13 cellular contexts compared by ENCODE assay signal in genomic region chr11:86160546-86161149, GRCh38.
DNase-seq lines count a peak whose midpoint lies in the region; ATAC-seq and TF ChIP-seq lines count a peak whose summit lies in the region.
"Had no signal": no experiment of that assay in that cellular context is flagged by ENCODE, and none has a peak within 500 bp of the region (broad histone marks: within the 10 kb centered on the region; RNA-seq: fewer than 3 reads in every experiment).

No MANE protein-coding gene starts in this region.

- no peak overlapping the region for H3K14ac ChIP-seq in IMR-90 (replicated peaks; ENCODE audit: low read depth, low read length)

- no TSS peak for BruUV-seq in Caco-2 (replicated peaks; lab: Mats Ljungman, UMichigan)
- BruUV-seq in IMR-90 (replicated peaks; lab: Mats Ljungman, UMichigan) = no TSS peak
- BruUV-seq in OCI-LY7 (replicated peaks; lab: Mats Ljungman, UMichigan) = no TSS peak

- H3K9me3 Mint-ChIP-seq in Caco-2 (ENCODE audit: unreplicated experiment) = no peaks in the 10 kb centered on the region
- peaks cover 2% of the 10 kb centered on the region for H3K9me3 Mint-ChIP-seq in memory B cell
- H3K9me3 Mint-ChIP-seq: natural killer cell had no signal

- H3K4me1 ChIP-seq in Caco-2 = peaks cover 67% of the 10 kb centered on the region
- peaks cover 22% of the 10 kb centered on the region for H3K4me1 ChIP-seq in IMR-90 (ENCODE audit: control insufficient read depth, insufficient read depth, low read length)
- H3K4me1 ChIP-seq in OCI-LY7 (ENCODE audit: insufficient read depth, low read length, poor library complexity, severe bottlenecking) = peaks cover 9% of the 10 kb centered on the region

- peak overlapping the region; percentile 24; the same call in 1 of the 3 replicates for H2BK15ac ChIP-seq in IMR-90 (ENCODE audit: low read depth, low read length)

- POLR2A ChIA-PET in Caco-2 (lab: Charles Lee) = interaction anchor here (0.6 to 2.2 kb wide), 3 partner anchors 26 to 496 kb away, joined by 3 to 15 read pairs (median 3); partner anchors contain the start of genes CREBZF and PICALM
- POLR2A ChIA-PET in IMR-90 (lab: Charles Lee; ENCODE audit: unreplicated experiment) = interaction anchor here (1.4 kb wide), 1 partner anchor 91 kb away, joined by 4 read pairs; the partner anchor contains the start of gene PICALM
- POLR2A ChIA-PET in OCI-LY7 (lab: Charles Lee) = interaction anchor here (0.5 to 1.9 kb wide), 5 partner anchors 9 to 99 kb away, joined by 3 to 6 read pairs (median 4); no protein-coding TSS in a partner anchor

- H3K56ac ChIP-seq in IMR-90 (ENCODE audit: extremely low read depth, insufficient read depth, low read length) = no peak overlapping the region

- no peaks in the 10 kb centered on the region for H3K9me2 ChIP-seq in OCI-LY7 (ENCODE audit: insufficient read depth, low read length)

- peak overlapping the region; percentile 26; the same call in 1 of the 2 replicates for H2AK5ac ChIP-seq in IMR-90 (ENCODE audit: low read depth, low read length)

- H3K27me3 ChIP-seq in Caco-2 (replicated peaks; ENCODE audit: control insufficient read depth, insufficient read depth, low read length) (no peaks in the 10 kb centered on the region), IMR-90 (ENCODE audit: control insufficient read depth, insufficient read depth, low read length) (no peaks in the 10 kb centered on the region)

- H2BK20ac ChIP-seq in IMR-90 (ENCODE audit: low read depth, low read length) = no peak overlapping the region

- intact Hi-C loops in Caco-2 (cut with micrococcal nuclease; ENCODE audit: unreplicated experiment) (loop anchor here (1.0 kb wide), 4 partner anchors 26 to 91 kb away; partner anchors contain the start of gene PICALM), IMR-90 (cut with micrococcal nuclease) (no loop called here), OCI-LY7 (cut with micrococcal nuclease; ENCODE audit: unreplicated experiment) (no loop called here)

- peaks cover 62% of the 10 kb centered on the region for H3K4me1 Mint-ChIP-seq in Caco-2 (ENCODE audit: low read depth, unreplicated experiment)
- peaks cover 21% of the 10 kb centered on the region for H3K4me1 Mint-ChIP-seq in memory B cell

- no peak overlapping the region for H2BK5ac ChIP-seq in IMR-90 (ENCODE audit: low read depth, low read length, poor library complexity, severe bottlenecking)

- H3K36me3 Mint-ChIP-seq in Caco-2 (ENCODE audit: insufficient read depth, unreplicated experiment) (no peaks in the 10 kb centered on the region), memory B cell (no peaks in the 10 kb centered on the region)
- H3K36me3 Mint-ChIP-seq: natural killer cell had no signal

- H3K27ac ChIP-seq in IMR-90 (ENCODE audit: insufficient read depth, low read length) (no peak overlapping the region), OCI-LY7 (ENCODE audit: low read depth, low read length, poor library complexity, severe bottlenecking) (no peak overlapping the region)

- H3K36me3 ChIP-seq in Caco-2 (ENCODE audit: control insufficient read depth, insufficient read depth, low read length) (no peaks in the 10 kb centered on the region), IMR-90 (ENCODE audit: control insufficient read depth, insufficient read depth, low read length) (no peaks in the 10 kb centered on the region), OCI-LY7 (ENCODE audit: insufficient read depth, low read length) (no peaks in the 10 kb centered on the region)

- H3K23ac ChIP-seq in IMR-90 (ENCODE audit: low read depth, low read length) = no peak overlapping the region

- in situ Hi-C loops in IMR-90 (cut with MboI; ENCODE audit: low sequenced_read_pairs) = no loop called here

- H3K79me1 ChIP-seq in IMR-90 (ENCODE audit: low read depth in 1 of 2, low read length in 2 of 2) = no peaks in the 10 kb centered on the region; a peak in 1 of 4 replicates

- peak overlapping the region; percentile 27; the same call in 1 of the 2 replicates for H3K18ac ChIP-seq in IMR-90 (ENCODE audit: low read depth, low read length)

- dilution Hi-C loops in IMR-90 (cut with HindIII; ENCODE audit: low sequenced_read_pairs, unreplicated experiment) = no loop called here

- no peak overlapping the region for H3K9ac ChIP-seq in IMR-90 (ENCODE audit: low read depth, low read length)

- no peak for TF ChIP-seq RAD21 in IMR-90 (IDR thresholded peaks at IDR 0.05; ENCODE audit: low read length)

- H2BK120ac ChIP-seq in IMR-90 (ENCODE audit: low read depth, low read length) = no peak overlapping the region

- no peaks in the 10 kb centered on the region for H3K9me3 ChIP-seq in Caco-2
- no peaks in the 10 kb centered on the region for H3K9me3 ChIP-seq in IMR-90 (ENCODE audit: control insufficient read depth, insufficient read depth, low read length)
- H3K9me3 ChIP-seq in OCI-LY7 (ENCODE audit: low read length) = no peaks in the 10 kb centered on the region

- ATAC-seq in IMR-90 (ENCODE audit: low read depth) = 0 out of 2 replicates have a peak, but pooled peaks have one; percentile 8
- ATAC-seq in memory B cell (ENCODE audit: low read depth) = no peak
- ATAC-seq: natural killer cell had no signal

- H3K4me3 ChIP-seq in Caco-2 (ENCODE audit: low read depth, low read length) (no peak overlapping the region), IMR-90 (ENCODE audit: insufficient read depth, low read depth, low read length) (no peak overlapping the region), OCI-LY7 (ENCODE audit: low read depth, low read length, poor library complexity, severe bottlenecking) (no peak overlapping the region)

- CTCF ChIA-PET in Caco-2 (lab: Charles Lee) = interaction anchor here (0.8 to 1.6 kb wide), 6 partner anchors 26 to 255 kb away, joined by 3 to 10 read pairs (median 3); partner anchors contain the start of gene PICALM
- CTCF ChIA-PET in IMR-90 (lab: Yijun Ruan, JAX) = no interaction called here
- CTCF ChIA-PET in OCI-LY7 (lab: Charles Lee; ENCODE audit: unreplicated experiment) = no interaction called here

- no peak overlapping the region for H4K8ac ChIP-seq in IMR-90 (ENCODE audit: low read depth in 2 of 2, low read length in 2 of 2)

- TF ChIP-seq POLR2A in IMR-90 (IDR thresholded peaks at IDR 0.05; ENCODE audit: low read depth, low read length) = no peak

- H3K9me1 ChIP-seq in IMR-90 (ENCODE audit: insufficient read depth, low read length) = peaks cover 6% of the 10 kb centered on the region; the same call in 1 of the 2 replicates

- no peak for TF ChIP-seq CTCF in Caco-2 (IDR thresholded peaks at IDR 0.05; ENCODE audit: insufficient read depth in 1 of 2, low read depth in 1 of 2, low read length in 1 of 2, severe bottlenecking in 1 of 2, unreplicated experiment in 1 of 2)
- no peak for TF ChIP-seq CTCF in IMR-90 (conservative IDR thresholded peaks at IDR 0.05; ENCODE audit: low read depth, low read length)
- TF ChIP-seq CTCF in OCI-LY7 (conservative IDR thresholded peaks at IDR 0.05; ENCODE audit: low read length) = no peak

- H3K4me3 Mint-ChIP-seq in Caco-2 (ENCODE audit: unreplicated experiment) (no peak overlapping the region), memory B cell (no peak overlapping the region)
- H3K4me3 Mint-ChIP-seq: activated T-helper 1 cell treated with anti-CD3 and anti-CD28 coated beads, Interleukin-12 subunit alpha, Interleukin-12 subunit beta, Interleukin-2, Interleukin-4 antibody, amounts not matched to agents 30 ng/mL and 10 ng/mL and 1 ng/mL, durations not matched to agents 14 hours and 24 hours and 36 hours; natural killer cell had no signal

- peak overlapping the region; percentile 13; the same call in 1 of the 2 replicates for H3K4ac ChIP-seq in IMR-90 (ENCODE audit: low read depth, low read length)

- H3K27me3 Mint-ChIP-seq in Caco-2 (ENCODE audit: insufficient read depth, unreplicated experiment) = no peaks in the 10 kb centered on the region
- no peaks in the 10 kb centered on the region for H3K27me3 Mint-ChIP-seq in memory B cell

- H4K91ac ChIP-seq in IMR-90 (ENCODE audit: insufficient read depth, low read depth, low read length) = no peak overlapping the region

- H4K5ac ChIP-seq in IMR-90 (ENCODE audit: low read depth, low read length) = peak overlapping the region; percentile 1; the same call in 1 of the 2 replicates

- no peak overlapping the region for H2AFZ ChIP-seq in IMR-90 (replicated peaks; ENCODE audit: low read length, poor library complexity)
- H2AFZ ChIP-seq in OCI-LY7 (ENCODE audit: low read length) = no peak overlapping the region

- H3K27ac Mint-ChIP-seq in Caco-2 (ENCODE audit: unreplicated experiment) (peak overlapping the region; percentile 7), memory B cell (peak overlapping the region; percentile 15)
- H3K27ac Mint-ChIP-seq: activated T-helper 1 cell treated with anti-CD3 and anti-CD28 coated beads, Interleukin-12 subunit alpha, Interleukin-12 subunit beta, Interleukin-2, Interleukin-4 antibody, amounts not matched to agents 30 ng/mL and 10 ng/mL and 1 ng/mL, durations not matched to agents 14 hours and 24 hours and 36 hours; natural killer cell had no signal

- H3K4me2 ChIP-seq in IMR-90 (ENCODE audit: low read depth, low read length) (no peak overlapping the region), OCI-LY7 (ENCODE audit: low read length) (no peak overlapping the region)

- no CpG with 5 or more reads among the region's 1 CpG for WGBS in IMR-90 (ENCODE audit: extremely low coverage in 2 of 2, insufficient read length in 1 of 2), 2 experiments

- H4K20me1 ChIP-seq in IMR-90 (ENCODE audit: insufficient read depth, low read length) = no peaks in the 10 kb centered on the region
- no peaks in the 10 kb centered on the region for H4K20me1 ChIP-seq in OCI-LY7 (ENCODE audit: insufficient read depth, low read length)

- H2AK9ac ChIP-seq in IMR-90 (replicated peaks; ENCODE audit: low read depth, low read length, poor library complexity) = no peak overlapping the region

- H3K79me2 ChIP-seq in OCI-LY7 (ENCODE audit: insufficient read depth, low read depth, low read length) = no peaks in the 10 kb centered on the region

- DNase-seq in Caco-2 = peak; percentile 83 to 89
- peak; percentile 50 for DNase-seq in IMR-90
- peak; percentile 21 for DNase-seq in T1000 (lab: John Stamatoyannopoulos, UW)
- DNase-seq in memory B cell (ENCODE audit: low spot score in 2 of 2) = no peak
- no peak for DNase-seq in effector CD4-positive, alpha-beta T cell
- no peak for DNase-seq in AML-193 (lab: John Stamatoyannopoulos, UW)
- no peak for DNase-seq in islet precursor cell
- DNase-seq in OCI-LY7 (ENCODE audit: low spot score) = no peak
- DNase-seq: natural killer cell; NCI-H2107; SHP77 treated with DMSO at 0.1 percent for 48 hours; stimulated activated CD4-positive, alpha-beta T cell treated with anti-CD3 and anti-CD28 coated beads, Interleukin-12 subunit alpha, Interleukin-12 subunit beta, amount 100 ng/mL, for 4 hours had no signal

TF ChIP-seq in IMR-90, 13 proteins besides CTCF, POLR2A, EP300 and RAD21 (continues in another document):
- peak; percentile 44; the same call in 1 of the 2 replicates for TF ChIP-seq BHLHE40 (IDR thresholded peaks at IDR 0.05; ENCODE audit: low read depth, low read length)

Comparison
In these comparisons a context has a peak if more than half of its experiments do, and no peak if none do; other contexts are left out.
1. DNase-seq: peak in Caco-2 (2 of 2), IMR-90 (single experiment) and T1000 (single experiment); none in memory B cell (0 of 2), effector CD4-positive, alpha-beta T cell (single experiment), AML-193 (0 of 2), islet precursor cell (single experiment) and OCI-LY7 (single experiment).